ENCODE assay signal across 15 cellular contexts in genomic region chr10:95264227-95265051, GRCh38. TPM values are rescaled to one million over a fixed set of nuclear protein-coding genes. Genes with fewer than 3 reads are reported as not detected.
DNase-seq lines count a peak whose midpoint lies in the region; ATAC-seq, FAIRE-seq and TF ChIP-seq lines count a peak whose summit lies in the region.
"Had no signal": no experiment of that assay in that cellular context is flagged by ENCODE, and none has a peak within 500 bp of the region (broad histone marks: within the 10 kb centered on the region; RNA-seq: fewer than 3 reads in every experiment).

No MANE protein-coding gene starts in this region.

- DNase-seq in H7: peak; percentile 68
- DNase-seq in NCI-H226: peak; percentile 88
- DNase-seq in iPS DF 6.9 (ENCODE audit: low read depth, low spot score): peak; percentile 45
- DNase-seq in progenitor cell of endocrine pancreas (ENCODE audit: low spot score, unreplicated experiment): no peak
- no peak for DNase-seq in lower leg skin (ENCODE audit: low spot score in 2 of 2)
- DNase-seq in D721Med (ENCODE audit: insufficient read length, low spot score): no peak
- no peak for DNase-seq in hippocampal formation (lab: John Stamatoyannopoulos, UW)
- DNase-seq: activated gamma-delta T cell treated with Interleukin-2 at 50 U/mL for 16 hours; CD4-positive, CD25-positive, alpha-beta regulatory T cell; kidney glomerular epithelial cell; NCI-H1694; ovary; stimulated activated CD4-positive, alpha-beta T cell treated with anti-CD3 and anti-CD28 coated beads, Interleukin-1b, Interleukin-23, amount 100 ng/mL, for 48 hours had no signal

- H3K36me3 Mint-ChIP-seq in progenitor cell of endocrine pancreas (ENCODE audit: insufficient read depth): peaks cover 11% of the 10 kb centered on the region
- H3K36me3 Mint-ChIP-seq: CD4-positive, CD25-positive, alpha-beta regulatory T cell; stimulated activated effector memory CD8-positive, alpha-beta T cell treated with anti-CD3 and anti-CD28 coated beads, Interleukin-12 subunit alpha, Interleukin-12 subunit beta, amount 100 ng/mL, for 72 hours had no signal

- no peaks in the 10 kb centered on the region for H3K27me3 Mint-ChIP-seq in progenitor cell of endocrine pancreas

- H3K4me1 Mint-ChIP-seq in progenitor cell of endocrine pancreas (ENCODE audit: low read depth): peaks cover 59% of the 10 kb centered on the region
- H3K4me1 Mint-ChIP-seq: stimulated activated effector memory CD8-positive, alpha-beta T cell treated with anti-CD3 and anti-CD28 coated beads, Interleukin-12 subunit alpha, Interleukin-12 subunit beta, amount 100 ng/mL, for 72 hours had no signal

- WGBS in iPS DF 6.9 (ENCODE audit: insufficient coverage, insufficient read length): no CpG with 5 or more reads among the region's 6 CpGs
- 53 to 55% methylated on average over 6 of the region's 6 CpGs for WGBS in lower leg skin, 2 donors

- no peak for ATAC-seq in HG03159 (IDR thresholded peaks at IDR 0.05; ENCODE audit: unreplicated experiment)
- ATAC-seq: stimulated activated effector memory CD8-positive, alpha-beta T cell treated with anti-CD3 and anti-CD28 coated beads, Interleukin-12 subunit alpha, Interleukin-12 subunit beta, amount 100 ng/mL, for 72 hours had no signal

- TF ChIP-seq CTCF in progenitor cell of endocrine pancreas (IDR thresholded peaks at IDR 0.05; ENCODE audit: unreplicated experiment) (no peak), lower leg skin (IDR thresholded peaks at IDR 0.05) (no peak), D721Med (IDR thresholded peaks at IDR 0.05; ENCODE audit: insufficient read depth, missing control alignments) (no peak)

- H3K4me3 ChIP-seq in H7 (ENCODE audit: insufficient read depth, low read depth, low read length) (no peak overlapping the region), iPS DF 6.9 (ENCODE audit: low read length) (no peak overlapping the region), lower leg skin (ENCODE audit: low read depth, poor library complexity, severe bottlenecking) (no peak overlapping the region)
- H3K4me3 ChIP-seq: ovary had no signal

- H3K9me3 Mint-ChIP-seq in progenitor cell of endocrine pancreas (ENCODE audit: low read depth): no peaks in the 10 kb centered on the region
- H3K9me3 Mint-ChIP-seq: CD4-positive, CD25-positive, alpha-beta regulatory T cell; stimulated activated effector memory CD8-positive, alpha-beta T cell treated with anti-CD3 and anti-CD28 coated beads, Interleukin-12 subunit alpha, Interleukin-12 subunit beta, amount 100 ng/mL, for 72 hours had no signal

- H3K27ac Mint-ChIP-seq in progenitor cell of endocrine pancreas: peak overlapping the region; percentile 92
- H3K27ac Mint-ChIP-seq: stimulated activated effector memory CD8-positive, alpha-beta T cell treated with anti-CD3 and anti-CD28 coated beads, Interleukin-12 subunit alpha, Interleukin-12 subunit beta, amount 100 ng/mL, for 72 hours had no signal

- H3K4me1 ChIP-seq in iPS DF 6.9 (ENCODE audit: control insufficient read depth, insufficient read depth, low read length): peaks cover 11% of the 10 kb centered on the region

- H3K27me3 ChIP-seq in H7 (ENCODE audit: control insufficient read depth, insufficient read depth, low read length) (no peaks in the 10 kb centered on the region), iPS DF 6.9 (ENCODE audit: control insufficient read depth, insufficient read depth, low read length) (no peaks in the 10 kb centered on the region)
- H3K27me3 ChIP-seq: ovary had no signal

- intact Hi-C loops in lower leg skin (cut with DNase I; ENCODE audit: low total_unique reads): no loop called here

- H3K9me3 ChIP-seq in iPS DF 6.9 (ENCODE audit: control insufficient read depth, insufficient read depth, low read length): no peaks in the 10 kb centered on the region
- H3K9me3 ChIP-seq: ovary had no signal

- TF ChIP-seq POLR2A in lower leg skin (IDR thresholded peaks at IDR 0.05): no peak

- H3K36me3 ChIP-seq in H7 (replicated peaks; ENCODE audit: control insufficient read depth, insufficient read depth, low read length) (peaks cover 19% of the 10 kb centered on the region), iPS DF 6.9 (ENCODE audit: control insufficient read depth, insufficient read depth, low read length) (peaks cover 17% of the 10 kb centered on the region; the same call in 1 of the 2 replicates)
- H3K36me3 ChIP-seq: ovary had no signal

- no peak overlapping the region for H3K4me3 Mint-ChIP-seq in progenitor cell of endocrine pancreas (ENCODE audit: low read depth)
- H3K4me3 Mint-ChIP-seq: CD4-positive, CD25-positive, alpha-beta regulatory T cell; stimulated activated effector memory CD8-positive, alpha-beta T cell treated with anti-CD3 and anti-CD28 coated beads, Interleukin-12 subunit alpha, Interleukin-12 subunit beta, amount 100 ng/mL, for 72 hours had no signal

- peak overlapping the region; percentile 34 for H3K27ac ChIP-seq in iPS DF 6.9 (ENCODE audit: low read length)
- H3K27ac ChIP-seq: ovary had no signal

- FAIRE-seq in D721Med (lab: Jason Lieb, UNC): no peak

RNA-seq across cellular contexts. Expression of gene PDLIM1, which starts 26.4 kb away (rescaled TPM):
- 31.3 and 32.4 TPM in 2 replicates for total RNA-seq in H7 (2014; rRNA removed; shearing (Covaris generic))
- total RNA-seq in progenitor cell of endocrine pancreas (113 and 118 TPM in 2 replicates), lower leg skin (10 to 100 TPM; 46.3 to 85.0 (median 61.4) TPM)

Comparison
In these comparisons a context has a peak if more than half of its experiments do, and no peak if none do; other contexts are left out.
1. DNase-seq: peak in H7 (single experiment), NCI-H226 (single experiment) and iPS DF 6.9 (single experiment); none in progenitor cell of endocrine pancreas (single experiment), lower leg skin (0 of 2), D721Med (single experiment) and hippocampal formation (0 of 2).